10 cellular contexts compared by ENCODE assay signal in genomic region chr10:88108115-88108610, GRCh38.
DNase-seq lines count a peak whose midpoint lies in the region; ATAC-seq, FAIRE-seq and TF ChIP-seq lines count a peak whose summit lies in the region.
"Had no signal": no experiment of that assay in that cellular context is flagged by ENCODE, and none has a peak within 500 bp of the region (broad histone marks: within the 10 kb centered on the region; RNA-seq: fewer than 3 reads in every experiment).

No MANE protein-coding gene starts in this region.

- no peak overlapping the region for H2BK12ac ChIP-seq in H9 (ENCODE audit: insufficient read length, low read depth, low read length)

- no peak overlapping the region for H3K27ac ChIP-seq in CD4-positive, CD25-positive, alpha-beta regulatory T cell (ENCODE audit: insufficient read depth, low read length, poor library complexity, severe bottlenecking)
- H3K27ac ChIP-seq in IMR-90 (ENCODE audit: insufficient read depth, low read length) (no peak overlapping the region), K562 (ENCODE audit: extremely low read depth, low read depth, low read length) (no peak overlapping the region), H9 (ENCODE audit: insufficient read length, low read depth, low read length) (no peak overlapping the region)

- H3K23ac ChIP-seq in IMR-90 (ENCODE audit: low read depth, low read length) (no peak overlapping the region), H9 (ENCODE audit: insufficient read length, low read depth, low read length) (no peak overlapping the region)

- H3K9me1 ChIP-seq in IMR-90 (ENCODE audit: insufficient read depth, low read length) (peaks cover 7% of the 10 kb centered on the region), K562 (ENCODE audit: control insufficient read depth, insufficient read depth, low read length) (no peaks in the 10 kb centered on the region)

- TF ChIP-seq RAD21 in IMR-90 (IDR thresholded peaks at IDR 0.05; ENCODE audit: low read length) (no peak), K562 (CRISPR knock-in tag; conservative IDR thresholded peaks at IDR 0.05 in 1 of 2, IDR thresholded peaks at IDR 0.05 in 1 of 2) (no peak)

- H2BK20ac ChIP-seq in IMR-90 (ENCODE audit: low read depth, low read length) (peak overlapping the region; percentile 10; the same call in 1 of the 2 replicates), H9 (ENCODE audit: low read depth, low read length, poor library complexity, severe bottlenecking) (no peak overlapping the region)

- WGBS in IMR-90 (ENCODE audit: extremely low coverage in 2 of 2, insufficient read length in 1 of 2), 2 experiments, result no CpG with 5 or more reads among the region's 2 CpGs
- WGBS in K562 (ENCODE audit: insufficient coverage, low coverage, missing lambda C conversion rate), result 0% methylated on average over 2 of the region's 2 CpGs
- no CpG with 5 or more reads among the region's 2 CpGs for WGBS in H9 (ENCODE audit: extremely low coverage, insufficient read length, low lambda C conversion rate)

- no peak overlapping the region for H3K4me3 Mint-ChIP-seq in CD4-positive, CD25-positive, alpha-beta regulatory T cell
- H3K4me3 Mint-ChIP-seq in H9, result no peak overlapping the region

- no peak overlapping the region; the same call in 2 of the 3 replicates for H2BK15ac ChIP-seq in IMR-90 (ENCODE audit: low read depth, low read length)
- no peak overlapping the region for H2BK15ac ChIP-seq in H9 (ENCODE audit: low read depth, low read length)

- TF ChIP-seq POLR2A in IMR-90 (IDR thresholded peaks at IDR 0.05; ENCODE audit: low read depth, low read length) (no peak), K562 (conservative IDR thresholded peaks at IDR 0.05) (no peak)

- CTCF ChIA-PET in IMR-90 (lab: Yijun Ruan, JAX) (interaction anchor here (0.6 kb wide), 1 partner anchor 29 kb away, joined by 3 read pairs; no protein-coding TSS in a partner anchor), K562 (lab: Yijun Ruan, JAX; ENCODE audit: low intra/inter-chr PET ratio) (no interaction called here)

- no peak overlapping the region for H2AK9ac ChIP-seq in IMR-90 (replicated peaks; ENCODE audit: low read depth, low read length, poor library complexity)

- no peak overlapping the region for H3K56ac ChIP-seq in IMR-90 (ENCODE audit: extremely low read depth, insufficient read depth, low read length)
- no peak overlapping the region for H3K56ac ChIP-seq in H9 (ENCODE audit: insufficient read length, low read depth, low read length)

- H3K4ac ChIP-seq in IMR-90 (ENCODE audit: low read depth, low read length) (0 out of 2 replicates have a peak overlapping the region, but pooled peaks have one; percentile 9), H9 (ENCODE audit: low read depth, low read length) (no peak overlapping the region)

- H4K8ac ChIP-seq in IMR-90 (ENCODE audit: low read depth in 2 of 2, low read length in 2 of 2) (0 out of 4 replicates have a peak overlapping the region, but pooled peaks of 1 of the 2 experiments have one; percentile 9), H9 (replicated peaks; ENCODE audit: insufficient read length, low read depth, low read length) (no peak overlapping the region)

- H2BK5ac ChIP-seq in IMR-90 (ENCODE audit: low read depth, low read length, poor library complexity, severe bottlenecking), result no peak overlapping the region
- no peak overlapping the region for H2BK5ac ChIP-seq in H9 (ENCODE audit: insufficient read length, low read length)

- H3K79me2 ChIP-seq in K562 (ENCODE audit: control insufficient read depth, insufficient read depth, low read length) (no peaks in the 10 kb centered on the region), H9 (ENCODE audit: insufficient read depth, low read length) (no peaks in the 10 kb centered on the region)

- no peaks in the 10 kb centered on the region for H4K20me1 ChIP-seq in IMR-90 (ENCODE audit: insufficient read depth, low read length)
- no peaks in the 10 kb centered on the region for H4K20me1 ChIP-seq in K562 (replicated peaks; ENCODE audit: control insufficient read depth, insufficient read depth, low read length)
- no peaks in the 10 kb centered on the region for H4K20me1 ChIP-seq in H9 (ENCODE audit: control insufficient read depth, insufficient read depth, insufficient read length)

- H2AK5ac ChIP-seq in IMR-90 (ENCODE audit: low read depth, low read length) (peak overlapping the region; percentile 78), H9 (ENCODE audit: insufficient read length, low read length) (no peak overlapping the region)

- no peaks in the 10 kb centered on the region for H3K23me2 ChIP-seq in H9 (ENCODE audit: insufficient read length, low read depth, low read length, poor library complexity, severe bottlenecking)

- POLR2A ChIA-PET in IMR-90 (lab: Charles Lee; ENCODE audit: unreplicated experiment), result no interaction called here
- POLR2A ChIA-PET in K562 (lab: Yijun Ruan, JAX), result no interaction called here

- H4K91ac ChIP-seq in IMR-90 (ENCODE audit: insufficient read depth, low read depth, low read length), result no peak overlapping the region; the same call in 1 of the 2 replicates
- no peak overlapping the region for H4K91ac ChIP-seq in H9 (ENCODE audit: insufficient read length, low read depth, low read length)

- TF ChIP-seq EP300 in K562 (IDR thresholded peaks at IDR 0.05; ENCODE audit: low read length), result no peak

- no peak overlapping the region for H2AFZ ChIP-seq in IMR-90 (replicated peaks; ENCODE audit: low read length, poor library complexity)
- H2AFZ ChIP-seq in K562 (ENCODE audit: low read depth, low read length), result no peak overlapping the region
- no peak overlapping the region for H2AFZ ChIP-seq in H9 (ENCODE audit: low read length)

- no peak overlapping the region for H3T11ph ChIP-seq in H9 (ENCODE audit: low read length)

- H3K79me1 ChIP-seq in IMR-90 (ENCODE audit: low read depth in 1 of 2, low read length in 2 of 2), result no peaks in the 10 kb centered on the region
- no peaks in the 10 kb centered on the region for H3K79me1 ChIP-seq in H9 (ENCODE audit: insufficient read depth, low read depth, low read length, poor library complexity, severe bottlenecking)

- no peaks in the 10 kb centered on the region for H3K27me3 Mint-ChIP-seq in CD4-positive, CD25-positive, alpha-beta regulatory T cell
- H3K27me3 Mint-ChIP-seq in H9 (ENCODE audit: low read depth), result no peaks in the 10 kb centered on the region

- no peak overlapping the region for H2BK120ac ChIP-seq in IMR-90 (ENCODE audit: low read depth, low read length)
- no peak overlapping the region for H2BK120ac ChIP-seq in H9 (ENCODE audit: low read depth, low read length, poor library complexity, severe bottlenecking)

- H3K36me3 ChIP-seq in CD4-positive, CD25-positive, alpha-beta regulatory T cell (ENCODE audit: control insufficient read depth, insufficient read depth, low read length), result no peaks in the 10 kb centered on the region
- H3K36me3 ChIP-seq in IMR-90 (ENCODE audit: control insufficient read depth, insufficient read depth, low read length) (no peaks in the 10 kb centered on the region), K562 (ENCODE audit: control insufficient read depth, insufficient read depth, low read length) (no peaks in the 10 kb centered on the region)

- H3K9me3 Mint-ChIP-seq in CD4-positive, CD25-positive, alpha-beta regulatory T cell, result peaks cover 0 to 2% (median 0%) of the 10 kb centered on the region in 7 donors
- H3K9me3 Mint-ChIP-seq in H9, result no peaks in the 10 kb centered on the region; a peak in 1 of 5 replicates

- H3K4me1 ChIP-seq in CD4-positive, CD25-positive, alpha-beta regulatory T cell (ENCODE audit: control insufficient read depth, insufficient read depth, low read length, poor library complexity, severe bottlenecking), result no peaks in the 10 kb centered on the region
- H3K4me1 ChIP-seq in IMR-90 (ENCODE audit: control insufficient read depth, insufficient read depth, low read length), result peaks cover 5% of the 10 kb centered on the region
- H3K4me1 ChIP-seq in K562 (replicated peaks in 1 of 2; ENCODE audit: control insufficient read depth in 2 of 2, insufficient read depth in 2 of 2, low read length in 2 of 2), result no peaks in the 10 kb centered on the region
- no peaks in the 10 kb centered on the region; the same call in 1 of the 2 replicates for H3K4me1 ChIP-seq in H9 (ENCODE audit: insufficient read depth, low read length)

- no peaks in the 10 kb centered on the region for H3K36me3 Mint-ChIP-seq in CD4-positive, CD25-positive, alpha-beta regulatory T cell
- no peaks in the 10 kb centered on the region for H3K36me3 Mint-ChIP-seq in H9 (ENCODE audit: insufficient read depth in 1 of 3, low read depth in 3 of 3)

- H3K4me2 ChIP-seq in IMR-90 (ENCODE audit: low read depth, low read length) (no peak overlapping the region), K562 (ENCODE audit: insufficient read depth, low read length) (no peak overlapping the region), H9 (ENCODE audit: insufficient read depth, insufficient read length, low read length) (no peak overlapping the region)

- no peaks in the 10 kb centered on the region for H3K27me3 ChIP-seq in CD4-positive, CD25-positive, alpha-beta regulatory T cell (ENCODE audit: control insufficient read depth, insufficient read depth, low read length)
- H3K27me3 ChIP-seq in IMR-90 (ENCODE audit: control insufficient read depth, insufficient read depth, low read length), result no peaks in the 10 kb centered on the region
- no peaks in the 10 kb centered on the region for H3K27me3 ChIP-seq in K562 (ENCODE audit: control insufficient read depth in 2 of 2, insufficient read depth in 2 of 2, low read length in 2 of 2)
- no peaks in the 10 kb centered on the region for H3K27me3 ChIP-seq in H9 (ENCODE audit: insufficient read depth, low read length)

- in situ Hi-C loops in IMR-90 (cut with MboI; ENCODE audit: low sequenced_read_pairs), result no loop called here
- in situ Hi-C loops in K562 (cut with MboI), result no loop called here

- DNase-seq in CD4-positive, CD25-positive, alpha-beta regulatory T cell, result no peak
- DNase-seq in IMR-90 (no peak), K562 (ENCODE audit: extremely low read depth in 1 of 4, low spot score in 3 of 4) (no peak), HuH-7.5 (ENCODE audit: low spot score) (no peak), H9 (no peak), mesenteric fat pad (ENCODE audit: low spot score) (no peak)

- H3K4me3 ChIP-seq in CD4-positive, CD25-positive, alpha-beta regulatory T cell (ENCODE audit: low read depth, low read length), result no peak overlapping the region
- H3K4me3 ChIP-seq in IMR-90 (ENCODE audit: insufficient read depth, low read depth, low read length) (no peak overlapping the region), K562 (no peak overlapping the region)

- no peak overlapping the region for H3K9ac ChIP-seq in IMR-90 (ENCODE audit: low read depth, low read length)
- no peak overlapping the region for H3K9ac ChIP-seq in K562 (ENCODE audit: insufficient read depth in 1 of 2, low read depth in 2 of 2, low read length in 2 of 2)
- H3K9ac ChIP-seq in H9 (ENCODE audit: extremely low read depth, insufficient read length, low read length), result no peak overlapping the region

- ATAC-seq in CD4-positive, CD25-positive, alpha-beta regulatory T cell (ENCODE audit: low read depth in 2 of 2), result peak; percentile 16 to 39
- ATAC-seq in GM19438 (IDR thresholded peaks at IDR 0.05; ENCODE audit: low read depth, unreplicated experiment) (peak; percentile 34), IMR-90 (ENCODE audit: low read depth) (no peak), K562 (no peak), GM18519 (IDR thresholded peaks at IDR 0.05; ENCODE audit: low FRiP score, unreplicated experiment) (no peak)

- TF ChIP-seq CTCF in IMR-90 (conservative IDR thresholded peaks at IDR 0.05; ENCODE audit: low read depth, low read length), result no peak
- TF ChIP-seq CTCF in K562 (IDR thresholded peaks at IDR 0.05 in 2 of 3, conservative IDR thresholded peaks at IDR 0.05 in 1 of 3; ENCODE audit: insufficient read depth in 2 of 3, low read depth in 1 of 3, low read length in 3 of 3), result no peak
- no peak for TF ChIP-seq CTCF in H9 (conservative IDR thresholded peaks at IDR 0.05)

- H3K27ac Mint-ChIP-seq in CD4-positive, CD25-positive, alpha-beta regulatory T cell, result peak overlapping the region in 2 of 3 donors; percentile 21 to 54
- H3K27ac Mint-ChIP-seq in H9, result peak overlapping the region in 1 of 3 experiments; percentile 18; a peak in 1 of 7 replicates

- H3K18ac ChIP-seq in IMR-90 (ENCODE audit: low read depth, low read length), result no peak overlapping the region
- H3K18ac ChIP-seq in H9 (ENCODE audit: insufficient read length, low read depth, low read length), result no peak overlapping the region

- H3K4me1 Mint-ChIP-seq in CD4-positive, CD25-positive, alpha-beta regulatory T cell, result peaks cover 0 to 8% (median 6%) of the 10 kb centered on the region in 4 donors
- H3K4me1 Mint-ChIP-seq in H9, result peaks cover 4 to 5% of the 10 kb centered on the region in 2 experiments

- H3K14ac ChIP-seq in IMR-90 (replicated peaks; ENCODE audit: low read depth, low read length) (peak overlapping the region; percentile 63; the same call in 1 of the 2 replicates), H9 (ENCODE audit: insufficient read depth, low read length) (no peak overlapping the region)

- no TSS peak for BruUV-seq in IMR-90 (replicated peaks; lab: Mats Ljungman, UMichigan)
- BruUV-seq in K562 (replicated peaks; lab: Mats Ljungman, UMichigan), result no TSS peak

- no peaks in the 10 kb centered on the region for H3K9me3 ChIP-seq in CD4-positive, CD25-positive, alpha-beta regulatory T cell (ENCODE audit: control insufficient read depth in 2 of 2, low read length in 2 of 2)
- H3K9me3 ChIP-seq in IMR-90 (ENCODE audit: control insufficient read depth, insufficient read depth, low read length) (no peaks in the 10 kb centered on the region), K562 (replicated peaks; ENCODE audit: control insufficient read depth, insufficient read depth, low read depth, low read length) (no peaks in the 10 kb centered on the region), H9 (ENCODE audit: control insufficient read depth, low read depth, low read length) (no peaks in the 10 kb centered on the region)

- FAIRE-seq in K562 (lab: Jason Lieb, UNC), result no peak
- FAIRE-seq: G401.6, islet of Langerhans had no signal

- no peak overlapping the region for H4K5ac ChIP-seq in IMR-90 (ENCODE audit: low read depth, low read length)
- H4K5ac ChIP-seq in H9 (ENCODE audit: insufficient read length, low read depth, low read length), result no peak overlapping the region

- intact Hi-C loops in IMR-90 (cut with micrococcal nuclease), result no loop called here
- intact Hi-C loops in K562 (cut with micrococcal nuclease), result no loop called here

- dilution Hi-C loops in IMR-90 (cut with HindIII; ENCODE audit: low sequenced_read_pairs, unreplicated experiment), result no loop called here

Comparison
In these comparisons a context has a peak if more than half of its experiments do, and no peak if none do; other contexts are left out.
1. ATAC-seq: peak in CD4-positive, CD25-positive, alpha-beta regulatory T cell (2 of 2) and GM19438 (single experiment); none in IMR-90 (single experiment), K562 (single experiment) and GM18519 (single experiment).